In the genomic region with DNA sequence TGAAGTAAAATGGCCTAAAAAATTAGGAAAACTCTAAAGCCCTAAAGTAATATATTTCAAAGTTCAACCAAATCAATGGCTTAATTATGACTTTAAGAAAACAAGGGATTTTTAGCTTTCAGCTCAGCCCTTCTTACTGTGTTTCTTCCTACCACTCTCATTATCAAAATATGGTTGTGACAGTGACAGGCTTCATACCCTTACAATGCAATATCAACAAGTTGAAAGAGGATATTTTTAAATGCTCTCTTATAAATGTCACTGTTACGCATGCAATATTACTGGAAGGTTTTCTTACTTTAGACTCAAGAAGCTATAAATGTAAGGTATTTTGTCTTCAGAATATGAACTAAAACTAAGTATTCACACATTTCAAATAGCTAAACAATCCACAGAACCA, we compare ENCODE assay signal across 6 cellular contexts.
"Had no signal": no experiment of that assay in that cellular context is flagged by ENCODE, and none has a peak within 500 bp of the region (broad histone marks: within the 10 kb centered on the region; RNA-seq: fewer than 3 reads in every experiment).

No MANE protein-coding gene starts in this region.

- ATAC-seq: GM23338, HCT116, HepG2 had no signal

- DNase-seq: H7, HFFc6, KBM-7 had no signal
